4 cellular contexts compared by ENCODE assay signal in the genomic region with DNA sequence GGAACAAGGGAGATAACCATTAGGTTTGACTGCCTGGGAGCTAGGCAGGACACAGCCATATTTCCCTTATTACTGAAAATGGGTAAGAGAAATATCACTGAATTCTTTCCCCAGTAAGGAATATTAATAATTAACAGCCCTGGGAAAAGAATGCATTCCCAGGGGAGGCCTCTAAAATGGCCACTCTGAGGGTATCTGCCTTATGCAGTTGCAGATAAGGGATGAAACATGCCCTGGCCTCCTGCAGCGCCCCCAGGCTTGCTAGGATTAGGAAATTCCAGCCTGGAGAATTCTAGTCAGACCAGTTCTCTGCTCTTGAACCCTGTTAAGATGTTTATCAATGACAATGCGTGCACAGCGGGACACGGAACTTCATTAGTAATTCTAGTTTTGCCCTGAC. TPM values are rescaled to one million over a fixed set of nuclear protein-coding genes. Genes with fewer than 3 reads are reported as not detected.
"Had no signal": no experiment of that assay in that cellular context is flagged by ENCODE, and none has a peak within 500 bp of the region (broad histone marks: within the 10 kb centered on the region; RNA-seq: fewer than 3 reads in every experiment).

No MANE protein-coding gene starts in this region.

RNA-seq across cellular contexts. Expression of a gene that starts 52.8 kb away (rescaled TPM):
- total RNA-seq: LHCN-M2, M059J, MCF 10A, NCI-H460 had no signal
